ENCODE assay signal across 11 cellular contexts in the genomic region with DNA sequence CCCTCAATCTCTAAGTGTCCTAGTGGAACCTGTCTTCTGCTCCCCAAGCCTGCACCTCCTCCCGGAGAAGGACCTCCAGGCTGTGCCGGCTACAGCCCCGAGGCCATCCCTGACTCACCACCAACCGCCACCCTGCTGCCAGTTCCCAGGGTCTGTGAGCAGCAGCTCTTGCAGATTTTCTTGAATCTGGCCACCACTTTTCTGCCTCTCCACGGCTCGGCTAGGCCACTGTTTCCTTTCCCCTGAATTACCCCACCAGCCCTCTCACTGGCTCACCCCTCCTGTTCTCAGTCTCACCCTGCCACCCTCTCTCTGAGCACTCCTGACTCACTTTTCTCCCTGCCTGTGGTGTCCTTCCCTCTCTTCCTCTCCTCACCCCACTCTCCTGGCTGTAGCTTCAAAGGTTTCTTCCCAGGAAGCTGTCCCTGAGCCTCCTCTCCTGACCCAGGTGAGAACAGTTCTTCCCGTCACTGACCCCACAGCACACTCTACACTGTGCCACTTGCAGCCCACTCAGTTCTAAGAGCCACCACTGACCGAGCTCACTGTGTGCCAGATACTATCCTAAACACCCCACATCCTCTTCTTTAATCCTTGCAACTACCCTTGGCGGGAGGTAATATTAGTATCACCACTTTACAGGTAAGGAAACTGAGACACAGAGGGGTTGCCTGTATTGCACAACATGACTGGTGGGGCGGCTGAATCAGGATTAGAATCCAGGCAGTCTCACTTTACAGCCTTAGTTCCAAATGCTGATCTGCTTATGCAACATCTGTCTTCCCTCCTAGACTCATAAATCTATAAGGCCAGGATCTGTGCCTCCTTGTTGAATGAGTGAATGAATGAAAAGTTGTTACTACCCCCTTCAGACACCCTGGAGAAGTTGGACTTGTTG.
DNase-seq lines count a peak whose midpoint lies in the region; ATAC-seq and TF ChIP-seq lines count a peak whose summit lies in the region.
"Had no signal": no experiment of that assay in that cellular context is flagged by ENCODE, and none has a peak within 500 bp of the region (broad histone marks: within the 10 kb centered on the region; RNA-seq: fewer than 3 reads in every experiment).

No MANE protein-coding gene starts in this region.

- TF ChIP-seq CTCF in WERI-Rb-1 (IDR thresholded peaks at IDR 0.05; ENCODE audit: low read depth, low read length), result no peak
- TF ChIP-seq CTCF in fibroblast of villous mesenchyme (IDR thresholded peaks at IDR 0.05; ENCODE audit: insufficient read depth, low read depth, low read length), result no peak
- TF ChIP-seq CTCF in thoracic aorta (IDR thresholded peaks at IDR 0.05), result no peak
- no peak for TF ChIP-seq CTCF in GM10266 (IDR thresholded peaks at IDR 0.05; ENCODE audit: control insufficient read depth, insufficient read depth, low read depth, missing control alignments)

- H3K4me3 Mint-ChIP-seq in activated naive CD4-positive, alpha-beta T cell treated with anti-CD3 and anti-CD28 coated beads, Interleukin-2, amount 50 U/mL, for 24 hours, result peak overlapping the region; percentile 30

- DNase-seq in activated naive CD4-positive, alpha-beta T cell treated with Interleukin-2 at 50 U/mL for 16 hours, result no peak
- DNase-seq in WERI-Rb-1 (peak; percentile 54), fibroblast of villous mesenchyme (ENCODE audit: low read depth) (peak; percentile 92), thoracic aorta (ENCODE audit: low spot score) (no peak), GM10266 (ENCODE audit: extremely low spot score) (no peak), GDM1 (lab: John Stamatoyannopoulos, UW) (no peak), NCI-H1417 treated with DMSO at 0.1 percent for 48 hours (lab: John Stamatoyannopoulos, UW) (no peak)
- DNase-seq: activated CD4-positive, alpha-beta T cell treated with anti-CD3 and anti-CD28 coated beads for 1 hour; DND-41 had no signal

- peaks cover 89% of the 10 kb centered on the region for H3K4me1 Mint-ChIP-seq in activated naive CD4-positive, alpha-beta T cell treated with anti-CD3 and anti-CD28 coated beads, Interleukin-2, amount 50 U/mL, for 24 hours

- H3K36me3 ChIP-seq in WERI-Rb-1 (no peaks in the 10 kb centered on the region; the same call in 1 of the 2 replicates), thoracic aorta (no peaks in the 10 kb centered on the region)

- no peaks in the 10 kb centered on the region for H3K36me3 Mint-ChIP-seq in activated naive CD4-positive, alpha-beta T cell treated with anti-CD3 and anti-CD28 coated beads, Interleukin-2, amount 50 U/mL, for 24 hours

- ATAC-seq in thoracic aorta (ENCODE audit: insufficient number of reproducible peaks, low FRiP score, low read depth), result no peak

- peaks cover 32 to 52% of the 10 kb centered on the region in 2 donors for H3K4me1 ChIP-seq in thoracic aorta (ENCODE audit: control insufficient read depth in 1 of 2, low read depth in 2 of 2)

- H3K9me3 Mint-ChIP-seq in activated naive CD4-positive, alpha-beta T cell treated with anti-CD3 and anti-CD28 coated beads, Interleukin-2, amount 50 U/mL, for 24 hours, result no peaks in the 10 kb centered on the region

- H3K9me3 ChIP-seq in WERI-Rb-1 (ENCODE audit: severe bottlenecking), result no peaks in the 10 kb centered on the region
- no peaks in the 10 kb centered on the region for H3K9me3 ChIP-seq in thoracic aorta

- H3K27me3 ChIP-seq in WERI-Rb-1 (ENCODE audit: insufficient read depth, low read depth, severe bottlenecking) (no peaks in the 10 kb centered on the region), thoracic aorta (replicated peaks; ENCODE audit: insufficient read depth) (no peaks in the 10 kb centered on the region)

- H3K4me3 ChIP-seq in WERI-Rb-1 (ENCODE audit: low read depth, low read length) (no peak overlapping the region), fibroblast of villous mesenchyme (ENCODE audit: low read depth, low read length) (no peak overlapping the region), thoracic aorta (no peak overlapping the region)

- H3K27ac ChIP-seq in WERI-Rb-1 (peak overlapping the region; percentile 58), thoracic aorta (peak overlapping the region; percentile 4 to 72)
- H3K27ac ChIP-seq: HL-60 had no signal

- peak overlapping the region; percentile 56 for H3K27ac Mint-ChIP-seq in activated naive CD4-positive, alpha-beta T cell treated with anti-CD3 and anti-CD28 coated beads, Interleukin-2, amount 50 U/mL, for 24 hours

- H3K27me3 Mint-ChIP-seq in activated naive CD4-positive, alpha-beta T cell treated with anti-CD3 and anti-CD28 coated beads, Interleukin-2, amount 50 U/mL, for 24 hours, result no peaks in the 10 kb centered on the region

Comparison
In these comparisons a context has a peak if more than half of its experiments do, and no peak if none do; other contexts are left out.
1. DNase-seq: peak in WERI-Rb-1 (single experiment) and fibroblast of villous mesenchyme (single experiment); none in activated naive CD4-positive, alpha-beta T cell treated with Interleukin-2 at 50 U/mL for 16 hours (single experiment), thoracic aorta (single experiment), GM10266 (single experiment), GDM1 (single experiment) and NCI-H1417 treated with DMSO at 0.1 percent for 48 hours (single experiment).